19 cellular contexts compared by ENCODE assay signal in genomic region chr21:34531399-34531798, GRCh38.
"Had no signal": no experiment of that assay in that cellular context is flagged by ENCODE, and none has a peak within 500 bp of the region (broad histone marks: within the 10 kb centered on the region; RNA-seq: fewer than 3 reads in every experiment).

No MANE protein-coding gene starts in this region.

- H3K27me3 ChIP-seq: esophagus muscularis mucosa, upper lobe of left lung had no signal

- H3K36me3 Mint-ChIP-seq: brain; natural killer cell treated with Interleukin-12 subunit alpha and Interleukin-12 subunit beta and Interleukin-15 and Interleukin-18, amount 100 ng/mL, for 72 hours had no signal

- H3K4me3 ChIP-seq: coronary artery, esophagus muscularis mucosa, lower lobe of right lung, upper lobe of left lung had no signal

- DNase-seq: activated CD4-positive, alpha-beta T cell treated with anti-CD3 and anti-CD28 coated beads for 48 hours; activated CD4-positive, CD25-positive, alpha-beta regulatory T cell; activated CD8-positive, alpha-beta memory T cell treated with anti-CD3 and anti-CD28 coated beads, Interleukin-2, amount 50 U/mL, for 4 hours; activated gamma-delta T cell; activated T-cell treated with anti-CD3 and anti-CD28 coated beads, Interleukin-2, amount 50 U/mL, for 72 hours; amygdala; lower lobe of right lung; stimulated activated CD4-positive, alpha-beta T cell treated with anti-CD3 and anti-CD28 coated beads, Interleukin-2, amount 100 ng/mL, for 24 hours; T-cell; upper lobe of left lung had no signal

- H3K9me3 Mint-ChIP-seq: stimulated activated naive CD8-positive, alpha-beta T cell treated with anti-CD3 and anti-CD28 coated beads, Interleukin-15, Interleukin-2, amounts not matched to agents 100 ng/mL and 50 ng/mL, for 24 hours had no signal

- H3K27ac ChIP-seq: coronary artery, esophagus muscularis mucosa, lower lobe of right lung, upper lobe of left lung had no signal

- ATAC-seq: activated T-cell treated with anti-CD3 and anti-CD28 coated beads, Interleukin-2, amount 50 U/mL, for 72 hours; lower lobe of right lung; natural killer cell treated with Interleukin-12 subunit alpha and Interleukin-12 subunit beta and Interleukin-15 and Interleukin-18, amount 100 ng/mL, for 72 hours; SK-N-SH treated with all-trans-retinoic acid at 6 μM for 48 hours; T-cell had no signal

- H3K27me3 Mint-ChIP-seq: activated naive CD8-positive, alpha-beta T cell; central memory CD8-positive, alpha-beta T cell; natural killer cell treated with Interleukin-12 subunit alpha and Interleukin-12 subunit beta and Interleukin-15 and Interleukin-18, amount 100 ng/mL, for 72 hours; progenitor cell of endocrine pancreas; stimulated activated naive CD8-positive, alpha-beta T cell treated with anti-CD3 and anti-CD28 coated beads, Interleukin-15, Interleukin-2, amounts not matched to agents 100 ng/mL and 50 ng/mL, for 24 hours; T-cell had no signal

- H3K4me3 Mint-ChIP-seq: activated naive CD8-positive, alpha-beta T cell; activated T-cell treated with anti-CD3 and anti-CD28 coated beads, Interleukin-2, amount 50 U/mL, for 72 hours; brain; central memory CD8-positive, alpha-beta T cell; natural killer cell treated with Interleukin-12 subunit alpha and Interleukin-12 subunit beta and Interleukin-15 and Interleukin-18, amount 100 ng/mL, for 72 hours; stimulated activated naive CD8-positive, alpha-beta T cell treated with anti-CD3 and anti-CD28 coated beads, Interleukin-15, Interleukin-2, amounts not matched to agents 100 ng/mL and 50 ng/mL, for 24 hours; T-cell had no signal

- H3K9me3 ChIP-seq: esophagus muscularis mucosa, lower lobe of right lung, upper lobe of left lung had no signal

- H3K27ac Mint-ChIP-seq: activated naive CD8-positive, alpha-beta T cell; activated T-cell treated with anti-CD3 and anti-CD28 coated beads, Interleukin-2, amount 50 U/mL, for 72 hours; progenitor cell of endocrine pancreas; stimulated activated naive CD8-positive, alpha-beta T cell treated with anti-CD3 and anti-CD28 coated beads, Interleukin-15, Interleukin-2, amounts not matched to agents 100 ng/mL and 50 ng/mL, for 24 hours; T-cell had no signal

- H3K36me3 ChIP-seq: esophagus muscularis mucosa, lower lobe of right lung, upper lobe of left lung had no signal
